9 cellular contexts compared by ENCODE assay signal in the genomic region with DNA sequence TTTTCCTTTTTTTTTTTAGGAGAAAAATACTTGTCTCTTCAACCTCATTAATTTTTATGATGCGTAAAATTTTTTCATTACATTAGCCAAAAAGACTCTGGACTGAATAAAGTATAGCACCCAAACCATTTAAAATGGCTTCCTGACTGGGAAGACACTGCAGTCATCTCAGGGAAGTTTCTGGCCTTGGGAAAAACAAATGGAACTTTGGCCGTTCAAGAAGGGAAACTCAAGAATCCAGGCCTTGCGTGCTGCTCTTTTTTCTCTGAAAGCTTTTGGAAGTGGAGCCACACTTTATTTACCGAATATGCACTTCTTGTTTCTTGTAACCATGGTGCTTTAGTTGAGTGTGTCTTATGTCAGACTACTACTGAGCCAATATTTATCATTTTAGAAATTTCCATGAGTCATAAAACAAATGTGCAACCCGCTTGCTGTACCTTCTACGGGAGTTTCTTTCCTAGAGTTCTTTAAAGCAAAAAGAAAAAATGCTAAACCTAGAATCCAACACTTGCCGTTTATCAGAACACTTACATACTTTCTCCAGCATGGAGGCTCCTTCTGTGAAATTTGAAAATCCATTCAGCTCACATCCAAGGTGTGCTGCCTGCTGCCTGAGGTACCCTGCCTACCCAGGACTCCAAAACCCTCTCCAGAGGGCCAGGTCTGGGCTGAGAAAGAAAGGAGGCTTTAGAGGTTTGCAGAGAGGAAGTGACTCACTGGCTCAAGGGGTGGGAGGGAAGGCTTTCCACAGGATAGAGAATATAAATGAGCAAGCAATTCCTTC. TPM values are rescaled to one million over a fixed set of nuclear protein-coding genes. Genes with fewer than 3 reads are reported as not detected.
DNase-seq lines count a peak whose midpoint lies in the region; ATAC-seq, FAIRE-seq and TF ChIP-seq lines count a peak whose summit lies in the region.
"Had no signal": no experiment of that assay in that cellular context is flagged by ENCODE, and none has a peak within 500 bp of the region (broad histone marks: within the 10 kb centered on the region; RNA-seq: fewer than 3 reads in every experiment).

No MANE protein-coding gene starts in this region.

- no peak overlapping the region for H3K4me3 Mint-ChIP-seq in activated CD4-positive, alpha-beta T cell treated with anti-CD3 and anti-CD28 coated beads for 36 hours
- no peak overlapping the region for H3K4me3 Mint-ChIP-seq in activated CD4-positive, alpha-beta T cell treated with anti-CD3 and anti-CD28 coated beads, Interleukin-2, amount 10 ng/mL, durations not matched to agents 7 days and 5 days

- H3K9me3 ChIP-seq in liver (ENCODE audit: control insufficient read depth in 4 of 4, low read length in 3 of 4) (no peaks in the 10 kb centered on the region), upper lobe of left lung (no peaks in the 10 kb centered on the region)

- H3K36me3 ChIP-seq in bronchial epithelial cell (ENCODE audit: control insufficient read depth, insufficient read depth, low read length), result no peaks in the 10 kb centered on the region
- no peaks in the 10 kb centered on the region for H3K36me3 ChIP-seq in liver (ENCODE audit: control insufficient read depth in 4 of 4, insufficient read depth in 3 of 4, low read depth in 1 of 4, low read length in 3 of 4)
- H3K36me3 ChIP-seq in upper lobe of left lung, result no peaks in the 10 kb centered on the region

- no peaks in the 10 kb centered on the region for H3K27me3 Mint-ChIP-seq in activated CD4-positive, alpha-beta T cell treated with anti-CD3 and anti-CD28 coated beads for 36 hours
- no peaks in the 10 kb centered on the region for H3K27me3 Mint-ChIP-seq in activated CD4-positive, alpha-beta T cell treated with anti-CD3 and anti-CD28 coated beads, Interleukin-2, amount 10 ng/mL, durations not matched to agents 7 days and 5 days

- no peaks in the 10 kb centered on the region for H3K27me3 ChIP-seq in bronchial epithelial cell (ENCODE audit: control insufficient read depth, insufficient read depth, low read length)
- H3K27me3 ChIP-seq in liver (ENCODE audit: control insufficient read depth in 4 of 4, insufficient read depth in 4 of 4, low read length in 3 of 4), result no peaks in the 10 kb centered on the region
- H3K27me3 ChIP-seq in upper lobe of left lung, result no peaks in the 10 kb centered on the region

- H3K9ac ChIP-seq in liver (ENCODE audit: low read depth in 1 of 2, low read length in 2 of 2), result no peak overlapping the region

- no peaks in the 10 kb centered on the region for H3K36me3 Mint-ChIP-seq in activated CD4-positive, alpha-beta T cell treated with anti-CD3 and anti-CD28 coated beads for 36 hours (ENCODE audit: low read depth)
- no peaks in the 10 kb centered on the region for H3K36me3 Mint-ChIP-seq in activated CD4-positive, alpha-beta T cell treated with anti-CD3 and anti-CD28 coated beads, Interleukin-2, amount 10 ng/mL, durations not matched to agents 7 days and 5 days (ENCODE audit: low read depth)
- H3K36me3 Mint-ChIP-seq: brain had no signal

- TF ChIP-seq POLR2A in upper lobe of left lung (IDR thresholded peaks at IDR 0.05), result peak in 3 of 4 donors; percentile 17 to 51 (median 45)

- intact Hi-C loops in activated CD4-positive, alpha-beta T cell treated with anti-CD3 and anti-CD28 coated beads for 36 hours (cut with DNase I, micrococcal nuclease), result loop anchor here in 1 of 2 experiments (1.0 kb wide), 2 partner anchors 12 to 434 kb away; a partner anchor contains a TSS

- no peak for TF ChIP-seq RAD21 in liver (IDR thresholded peaks at IDR 0.05)

- peaks cover 0 to 11% (median 5%) of the 10 kb centered on the region in 4 donors for H3K4me1 ChIP-seq in liver (ENCODE audit: control insufficient read depth in 4 of 4, insufficient read depth in 4 of 4, low read length in 3 of 4)
- H3K4me1 ChIP-seq in upper lobe of left lung, result peaks cover 18 to 37% (median 24%) of the 10 kb centered on the region in 4 donors

- TF ChIP-seq EP300 in upper lobe of left lung (IDR thresholded peaks at IDR 0.05), result peak in 3 of 4 donors; percentile 66 to 95 (median 87)

- peak overlapping the region; percentile 23 for H3K4me3 ChIP-seq in bronchial epithelial cell (ENCODE audit: low read depth, low read length)
- H3K4me3 ChIP-seq in liver (ENCODE audit: low read depth in 1 of 3, low read length in 3 of 3), result no peak overlapping the region
- no peak overlapping the region for H3K4me3 ChIP-seq in upper lobe of left lung

- CTCF ChIA-PET in activated CD4-positive, alpha-beta T cell treated with anti-CD3 and anti-CD28 coated beads for 36 hours (lab: Charles Lee), result interaction anchor here (0.7 to 1.2 kb wide), 3 partner anchors 18 to 124 kb away, joined by 3 to 5 read pairs (median 3); no protein-coding TSS in a partner anchor
- CTCF ChIA-PET in activated CD4-positive, alpha-beta T cell treated with anti-CD3 and anti-CD28 coated beads, Interleukin-2, amount 10 ng/mL, durations not matched to agents 7 days and 5 days (lab: Charles Lee), result interaction anchor here (0.9 to 1.0 kb wide), 2 partner anchors 24 to 117 kb away, joined by 3 read pairs; no protein-coding TSS in a partner anchor

- DNase-seq in activated CD4-positive, alpha-beta T cell treated with anti-CD3 and anti-CD28 coated beads for 36 hours, result peak; percentile 57
- no peak for DNase-seq in activated CD4-positive, alpha-beta T cell treated with anti-CD3 and anti-CD28 coated beads, Interleukin-2, amount 10 ng/mL, durations not matched to agents 7 days and 5 days
- DNase-seq in bronchial epithelial cell (ENCODE audit: low read depth) (peak; percentile 96), upper lobe of left lung (peak in 1 of 2 donors; percentile 81), activated gamma-delta T cell treated with Interleukin-2 at 50 U/mL for 16 hours (no peak)

- no peak for FAIRE-seq in bronchial epithelial cell (lab: Jason Lieb, UNC)

- TF ChIP-seq CTCF in bronchial epithelial cell (IDR thresholded peaks at IDR 0.05; ENCODE audit: insufficient read depth, low read length, severe bottlenecking) (no peak), liver (IDR thresholded peaks at IDR 0.05; ENCODE audit: low read depth, low read length, missing input control) (no peak), upper lobe of left lung (IDR thresholded peaks at IDR 0.05) (no peak)

- ATAC-seq in activated CD4-positive, alpha-beta T cell treated with anti-CD3 and anti-CD28 coated beads for 36 hours, result peak; percentile 81
- ATAC-seq in upper lobe of left lung (ENCODE audit: low FRiP score in 2 of 2) (peak; percentile 84 to 92), GM18870 (IDR thresholded peaks at IDR 0.05; ENCODE audit: unreplicated experiment) (no peak)

- peak overlapping the region; percentile 29 to 51 for H3K27ac ChIP-seq in liver (ENCODE audit: low read depth in 1 of 2, low read length in 2 of 2)
- H3K27ac ChIP-seq in upper lobe of left lung, result peak overlapping the region; percentile 76 to 88 (median 85)

- POLR2A ChIA-PET in activated CD4-positive, alpha-beta T cell treated with anti-CD3 and anti-CD28 coated beads for 36 hours (lab: Charles Lee), result no interaction called here
- POLR2A ChIA-PET in activated CD4-positive, alpha-beta T cell treated with anti-CD3 and anti-CD28 coated beads, Interleukin-2, amount 10 ng/mL, durations not matched to agents 7 days and 5 days (lab: Charles Lee), result no interaction called here

- peaks cover 41% of the 10 kb centered on the region for H3K4me1 Mint-ChIP-seq in activated CD4-positive, alpha-beta T cell treated with anti-CD3 and anti-CD28 coated beads for 36 hours
- H3K4me1 Mint-ChIP-seq in activated CD4-positive, alpha-beta T cell treated with anti-CD3 and anti-CD28 coated beads, Interleukin-2, amount 10 ng/mL, durations not matched to agents 7 days and 5 days, result peaks cover 21% of the 10 kb centered on the region

- H3K27ac Mint-ChIP-seq in activated CD4-positive, alpha-beta T cell treated with anti-CD3 and anti-CD28 coated beads for 36 hours, result peak overlapping the region; percentile 71
- H3K27ac Mint-ChIP-seq in activated CD4-positive, alpha-beta T cell treated with anti-CD3 and anti-CD28 coated beads, Interleukin-2, amount 10 ng/mL, durations not matched to agents 7 days and 5 days, result no peak overlapping the region

- 75% methylated on average over 7 of the region's 7 CpGs for WGBS in liver
- WGBS in upper lobe of left lung, 2 donors, result 42 to 43% methylated on average over 7 of the region's 7 CpGs

- H3K9me3 Mint-ChIP-seq in activated CD4-positive, alpha-beta T cell treated with anti-CD3 and anti-CD28 coated beads for 36 hours (ENCODE audit: low read depth), result no peaks in the 10 kb centered on the region
- no peaks in the 10 kb centered on the region for H3K9me3 Mint-ChIP-seq in activated CD4-positive, alpha-beta T cell treated with anti-CD3 and anti-CD28 coated beads, Interleukin-2, amount 10 ng/mL, durations not matched to agents 7 days and 5 days
- H3K9me3 Mint-ChIP-seq: brain had no signal

TF ChIP-seq in PFSK-1, 5 proteins besides CTCF, POLR2A, EP300 and RAD21:
- TF ChIP-seq POLR2AphosphoS5 (IDR thresholded peaks at IDR 0.05; ENCODE audit: low read depth, low read length) (peak; percentile 39; the same call in 1 of the 2 replicates), SIN3A (IDR thresholded peaks at IDR 0.05; ENCODE audit: borderline replicate concordance, insufficient read depth, low read length) (no peak)

TF ChIP-seq in liver, 16 proteins besides CTCF, POLR2A, EP300 and RAD21 (continues in another document):
- TF ChIP-seq, protein P1, sequence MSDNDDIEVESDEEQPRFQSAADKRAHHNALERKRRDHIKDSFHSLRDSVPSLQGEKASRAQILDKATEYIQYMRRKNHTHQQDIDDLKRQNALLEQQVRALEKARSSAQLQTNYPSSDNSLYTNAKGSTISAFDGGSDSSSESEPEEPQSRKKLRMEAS (IDR thresholded peaks at IDR 0.05), result no peak
- no peak for TF ChIP-seq EGR1 (IDR thresholded peaks at IDR 0.05; ENCODE audit: low read depth in 2 of 2)
- TF ChIP-seq JUND (IDR thresholded peaks at IDR 0.05), result peak; percentile 25 to 33
- no peak for TF ChIP-seq HNF4A (conservative IDR thresholded peaks at IDR 0.05)
- no peak for TF ChIP-seq FOXA2 (IDR thresholded peaks at IDR 0.05)

RNA-seq across cellular contexts. Expression of a gene that starts 11.5 kb away (rescaled TPM):
- total RNA-seq in activated CD4-positive, alpha-beta T cell treated with anti-CD3 and anti-CD28 coated beads for 36 hours, result 10 to 100 TPM; 66.2 to 68.4 TPM
- 10 to 100 TPM; 77.4 to 83.3 TPM for total RNA-seq in activated CD4-positive, alpha-beta T cell treated with anti-CD3 and anti-CD28 coated beads, Interleukin-2, amount 10 ng/mL, durations not matched to agents 7 days and 5 days
- polyA plus RNA-seq in PFSK-1 (2012; ENCODE audit: insufficient read length, low read depth), result 120 TPM
- total RNA-seq in bronchial epithelial cell (149 and 200 TPM in 2 replicates), liver (10 to 100 TPM; 39.9 to 82.7 TPM), upper lobe of left lung (100 to 1,000 TPM; 235 to 735 (median 513) TPM)
- polyA plus RNA-seq in liver, result 100 to 1,000 TPM; 133 to 137 TPM

RNA-seq across cellular contexts. Expression of a gene that starts 27.2 kb away (rescaled TPM):
- total RNA-seq in activated CD4-positive, alpha-beta T cell treated with anti-CD3 and anti-CD28 coated beads for 36 hours, result under 1 TPM; 0.12 to 0.23 TPM
- 1 to 10 TPM; 2.0 to 2.2 TPM for total RNA-seq in activated CD4-positive, alpha-beta T cell treated with anti-CD3 and anti-CD28 coated beads, Interleukin-2, amount 10 ng/mL, durations not matched to agents 7 days and 5 days
- 0.14 TPM for polyA plus RNA-seq in PFSK-1 (2012; ENCODE audit: insufficient read length, low read depth)
- total RNA-seq in bronchial epithelial cell, result 2.9 and 3.6 TPM in 2 replicates
- under 1 TPM; 0.17 to 0.28 TPM for total RNA-seq in liver
- polyA plus RNA-seq in liver, result under 1 TPM; 0.14 to 0.25 TPM
- 1 to 10 TPM in 4 of 6 donors, under 1 TPM in 1, not detected in 1; 0.97 to 5.2 (median 2.9) TPM for total RNA-seq in upper lobe of left lung

Comparison
In these comparisons a context has a peak if more than half of its experiments do, and no peak if none do; other contexts are left out.
1. DNase-seq: peak in activated CD4-positive, alpha-beta T cell treated with anti-CD3 and anti-CD28 coated beads for 36 hours (single experiment) and bronchial epithelial cell (single experiment); none in activated CD4-positive, alpha-beta T cell treated with anti-CD3 and anti-CD28 coated beads, Interleukin-2, amount 10 ng/mL, durations not matched to agents 7 days and 5 days (single experiment) and activated gamma-delta T cell treated with Interleukin-2 at 50 U/mL for 16 hours (single experiment).